ENCODE assay signal across 8 cellular contexts in genomic region chr22:41544671-41545476, GRCh38. TPM values are rescaled to one million over a fixed set of nuclear protein-coding genes. Genes with fewer than 3 reads are reported as not detected.
A peak's percentile ranks its signal among the peaks of the same experiment; 100 is the strongest.
DNase-seq lines count a peak whose midpoint lies in the region; ATAC-seq and TF ChIP-seq lines count a peak whose summit lies in the region.

No MANE protein-coding gene starts in this region.

- H3K9me3 Mint-ChIP-seq in CD14-positive monocyte, result no peaks in the 10 kb centered on the region
- H3K9me3 Mint-ChIP-seq in naive thymus-derived CD4-positive, alpha-beta T cell, result peaks cover 0 to 2% (median 0%) of the 10 kb centered on the region in 11 donors

- ATAC-seq in naive thymus-derived CD4-positive, alpha-beta T cell, result no peak
- no peak for ATAC-seq in left colon
- no peak for ATAC-seq in GM21515 (IDR thresholded peaks at IDR 0.05; ENCODE audit: unreplicated experiment)
- ATAC-seq in GM21825 (IDR thresholded peaks at IDR 0.05; ENCODE audit: unreplicated experiment), result no peak

- peak overlapping the region; percentile 87 to 94 for H3K4me3 Mint-ChIP-seq in CD14-positive monocyte
- H3K4me3 Mint-ChIP-seq in naive thymus-derived CD4-positive, alpha-beta T cell, result peak overlapping the region; percentile 82 to 100 (median 97)

- TF ChIP-seq CTCF in CD14-positive monocyte (IDR thresholded peaks at IDR 0.05) (no peak), HL-60 (IDR thresholded peaks at IDR 0.05; ENCODE audit: insufficient read depth, low read length) (no peak), brain microvascular endothelial cell (IDR thresholded peaks at IDR 0.05; ENCODE audit: low read depth, low read length, missing control alignments) (no peak)

- H3K4me1 Mint-ChIP-seq in CD14-positive monocyte, result peaks cover 29% of the 10 kb centered on the region
- H3K4me1 Mint-ChIP-seq in naive thymus-derived CD4-positive, alpha-beta T cell, result peaks cover 30 to 52% (median 44%) of the 10 kb centered on the region in 7 donors

- in situ Hi-C loops in brain microvascular endothelial cell (cut with HindIII; ENCODE audit: low pct_ligation_motif_present, low sequenced_read_pairs), result no loop called here

- no peaks in the 10 kb centered on the region for H3K9me3 ChIP-seq in naive thymus-derived CD4-positive, alpha-beta T cell (ENCODE audit: control insufficient read depth in 2 of 3, low read length in 3 of 3)

- H3K36me3 ChIP-seq in brain microvascular endothelial cell (replicated peaks), result no peaks in the 10 kb centered on the region
- H3K36me3 ChIP-seq in naive thymus-derived CD4-positive, alpha-beta T cell (ENCODE audit: control insufficient read depth in 2 of 3, insufficient read depth in 3 of 3, low read length in 3 of 3), result peaks cover 0 to 13% (median 0%) of the 10 kb centered on the region in 3 experiments

- CTCF ChIA-PET in naive thymus-derived CD4-positive, alpha-beta T cell (lab: Charles Lee), result no interaction called here

- H3K27me3 ChIP-seq in HL-60 (ENCODE audit: insufficient read depth, poor library complexity, severe bottlenecking), result no peaks in the 10 kb centered on the region
- H3K27me3 ChIP-seq in brain microvascular endothelial cell (replicated peaks), result no peaks in the 10 kb centered on the region
- H3K27me3 ChIP-seq in naive thymus-derived CD4-positive, alpha-beta T cell (ENCODE audit: control insufficient read depth in 2 of 2, insufficient read depth in 2 of 2, low read length in 2 of 2), result no peaks in the 10 kb centered on the region

- H3K4me3 ChIP-seq in HL-60 (replicated peaks; ENCODE audit: insufficient read depth, low read length) (peak overlapping the region; percentile 36), brain microvascular endothelial cell (ENCODE audit: low read depth, low read length) (peak overlapping the region; percentile 34)
- H3K4me3 ChIP-seq in naive thymus-derived CD4-positive, alpha-beta T cell (ENCODE audit: low read length), result peak overlapping the region; percentile 96

- peaks cover 0 to 4% (median 4%) of the 10 kb centered on the region in 3 donors for H3K27me3 Mint-ChIP-seq in CD14-positive monocyte (ENCODE audit: low read depth in 3 of 3)
- H3K27me3 Mint-ChIP-seq in naive thymus-derived CD4-positive, alpha-beta T cell, result no peaks in the 10 kb centered on the region

- H3K27ac Mint-ChIP-seq in CD14-positive monocyte, result peak overlapping the region; percentile 67 to 94 (median 88)
- H3K27ac Mint-ChIP-seq in naive thymus-derived CD4-positive, alpha-beta T cell, result peak overlapping the region; percentile 88 to 98 (median 95)

- H3K36me3 Mint-ChIP-seq in CD14-positive monocyte, result peaks cover 4 to 11% of the 10 kb centered on the region in 2 donors
- H3K36me3 Mint-ChIP-seq in naive thymus-derived CD4-positive, alpha-beta T cell, result peaks cover 0 to 3% (median 0%) of the 10 kb centered on the region in 5 donors

- H3K4me1 ChIP-seq in naive thymus-derived CD4-positive, alpha-beta T cell (ENCODE audit: control insufficient read depth in 2 of 2, insufficient read depth in 2 of 2, low read length in 2 of 2), result peaks cover 7 to 15% of the 10 kb centered on the region in 2 donors

- POLR2A ChIA-PET in naive thymus-derived CD4-positive, alpha-beta T cell (lab: Charles Lee), result interaction anchor here (0.7 to 1.4 kb wide), 3 partner anchors 20 to 96 kb away, joined by 4 read pairs; no protein-coding TSS in a partner anchor

- intact Hi-C loops in CD14-positive monocyte (cut with micrococcal nuclease), result loop anchor here (1.0 to 5.0 kb wide), 4 partner anchors 47 to 78 kb away; partner anchors contain the start of genes ACO2 (in 1 of the 2), DESI1 (in 1 of the 2), PHF5A (in 1 of the 2) and XRCC6 (in 1 of the 2)
- intact Hi-C loops in naive thymus-derived CD4-positive, alpha-beta T cell (cut with micrococcal nuclease), result loop anchor here (1.0 to 10.0 kb wide), 15 partner anchors 19 to 910 kb away; partner anchors contain the start of genes DESI1 (in 2 of the 2), PHF5A (in 2 of the 2), RANGAP1 (in 2 of the 2) and XRCC6 (in 2 of the 2)
- intact Hi-C loops in left colon (cut with DNase I, micrococcal nuclease), result no loop called here

- H3K27ac ChIP-seq in HL-60 (replicated peaks), result peak overlapping the region; percentile 58
- no peak overlapping the region for H3K27ac ChIP-seq in brain microvascular endothelial cell
- H3K27ac ChIP-seq in naive thymus-derived CD4-positive, alpha-beta T cell (ENCODE audit: low read depth, low read length), result peak overlapping the region; percentile 84

- DNase-seq in CD14-positive monocyte (ENCODE audit: low spot score) (no peak), HL-60 (ENCODE audit: low read depth in 1 of 2, low spot score in 1 of 2) (no peak), brain microvascular endothelial cell (no peak), left colon (no peak)
- DNase-seq in naive thymus-derived CD4-positive, alpha-beta T cell, result no peak
- no peak for DNase-seq in effector CD8-positive, alpha-beta T cell (lab: John Stamatoyannopoulos, UW)

RNA-seq across cellular contexts. Expression of gene POLR3H, which starts 0.6 kb away (rescaled TPM):
- 10 to 100 TPM; 10.4 to 19.0 TPM for polyA plus RNA-seq in CD14-positive monocyte
- total RNA-seq in naive thymus-derived CD4-positive, alpha-beta T cell, result 10 to 100 TPM; 21.7 to 59.6 (median 28.5) TPM
- polyA plus RNA-seq in naive thymus-derived CD4-positive, alpha-beta T cell, result 10 to 100 TPM; 24.2 to 32.2 TPM
- 10 to 100 TPM; 10.9 to 15.9 TPM for total RNA-seq in left colon

RNA-seq across cellular contexts. Expression of gene CSDC2, which starts 15.9 kb away (rescaled TPM):
- polyA plus RNA-seq in CD14-positive monocyte, result not detected
- total RNA-seq in naive thymus-derived CD4-positive, alpha-beta T cell, result not detected
- not detected for polyA plus RNA-seq in naive thymus-derived CD4-positive, alpha-beta T cell
- 1 to 10 TPM in 1 of 2 donors, under 1 TPM in 1; 0.37 to 2.0 TPM for total RNA-seq in left colon

RNA-seq across cellular contexts. Expression of gene PMM1, which starts 44.8 kb away (rescaled TPM):
- 10 to 100 TPM; 15.6 to 23.5 TPM for polyA plus RNA-seq in CD14-positive monocyte
- total RNA-seq in naive thymus-derived CD4-positive, alpha-beta T cell, result 10 to 100 TPM; 22.5 to 34.3 (median 26.9) TPM
- 10 to 100 TPM; 40.7 to 42.8 TPM for polyA plus RNA-seq in naive thymus-derived CD4-positive, alpha-beta T cell
- 10 to 100 TPM; 48.6 to 61.8 TPM for total RNA-seq in left colon

Comparison
In these comparisons a context has a peak if more than half of its experiments do, and no peak if none do; other contexts are left out.
1. H3K4me3 ChIP-seq: peak in every context shown above with its lines; median percentile 96 in naive thymus-derived CD4-positive, alpha-beta T cell; 36 in HL-60; 34 in brain microvascular endothelial cell.
2. intact Hi-C loops: an anchor here in CD14-positive monocyte (1.0 to 5.0 kb wide) and naive thymus-derived CD4-positive, alpha-beta T cell (1.0 to 10.0 kb wide); none called in left colon.